In genomic region chr9:95327239-95327865, GRCh38 we compare ENCODE assay signal across 20 cellular contexts. TPM values are rescaled to one million over a fixed set of nuclear protein-coding genes. Genes with fewer than 3 reads are reported as not detected.
DNase-seq lines count a peak whose midpoint lies in the region; ATAC-seq, FAIRE-seq and TF ChIP-seq lines count a peak whose summit lies in the region.
"Had no signal": no experiment of that assay in that cellular context is flagged by ENCODE, and none has a peak within 500 bp of the region (broad histone marks: within the 10 kb centered on the region; RNA-seq: fewer than 3 reads in every experiment).

No MANE protein-coding gene starts in this region.

- TF ChIP-seq RAD21 in K562 (CRISPR knock-in tag; conservative IDR thresholded peaks at IDR 0.05 in 1 of 2, IDR thresholded peaks at IDR 0.05 in 1 of 2) = no peak

- intact Hi-C loops in K562 (cut with micrococcal nuclease) (no loop called here), kidney (cut with DNase I) (no loop called here)

- WGBS in K562 (ENCODE audit: insufficient coverage, low coverage, missing lambda C conversion rate) = 0% methylated on average over 1 of the region's 1 CpG

- no peak for TF ChIP-seq EP300 in K562 (IDR thresholded peaks at IDR 0.05; ENCODE audit: low read length)

- TF ChIP-seq CTCF in K562 (IDR thresholded peaks at IDR 0.05 in 2 of 3, conservative IDR thresholded peaks at IDR 0.05 in 1 of 3; ENCODE audit: insufficient read depth in 2 of 3, low read depth in 1 of 3, low read length in 3 of 3) (no peak), kidney (IDR thresholded peaks at IDR 0.05; ENCODE audit: borderline replicate concordance, extremely low read depth, insufficient read depth) (no peak)

- H3K4me1 ChIP-seq in K562 (replicated peaks in 1 of 2; ENCODE audit: control insufficient read depth in 2 of 2, insufficient read depth in 2 of 2, low read length in 2 of 2) = no peaks in the 10 kb centered on the region
- H3K4me1 ChIP-seq in kidney (ENCODE audit: control insufficient read depth in 1 of 2, insufficient read depth in 1 of 2, low read depth in 1 of 2, low read length in 2 of 2) = no peaks in the 10 kb centered on the region
- H3K4me1 ChIP-seq: SJCRH30 had no signal

- H3K4me3 ChIP-seq in K562 (no peak overlapping the region), kidney (ENCODE audit: low read length in 2 of 2) (no peak overlapping the region)
- H3K4me3 ChIP-seq: GM23338, SJCRH30 had no signal

- no peak overlapping the region for H3K4me2 ChIP-seq in K562 (ENCODE audit: insufficient read depth, low read length)
- H3K4me2 ChIP-seq: GM23338, KMS-11 had no signal

- ATAC-seq in K562 (no peak), HG02885 (IDR thresholded peaks at IDR 0.05; ENCODE audit: poor library complexity, unreplicated experiment) (no peak), GM21717 (IDR thresholded peaks at IDR 0.05; ENCODE audit: unreplicated experiment) (no peak)
- ATAC-seq: GM23338, Panc1, T-cell had no signal

- peak; percentile 43 for FAIRE-seq in H54 (lab: Jason Lieb, UNC)
- no peak for FAIRE-seq in K562 (lab: Jason Lieb, UNC)
- peak; percentile 94 for FAIRE-seq in kidney (lab: Jason Lieb, UNC)

- H2AFZ ChIP-seq in K562 (ENCODE audit: low read depth, low read length) = no peak overlapping the region
- H2AFZ ChIP-seq: GM23338 had no signal

- POLR2A ChIA-PET in K562 (lab: Yijun Ruan, JAX) = interaction anchor here (1.1 kb wide), 1 partner anchor 10 kb away, joined by 3 read pairs; no protein-coding TSS in a partner anchor

- H3K27ac ChIP-seq in K562 (ENCODE audit: extremely low read depth, low read depth, low read length) = no peak overlapping the region
- no peak overlapping the region for H3K27ac ChIP-seq in kidney (ENCODE audit: low read depth in 2 of 2, low read length in 2 of 2)
- H3K27ac ChIP-seq: KMS-11, SJCRH30 had no signal

- no peaks in the 10 kb centered on the region for H3K9me1 ChIP-seq in K562 (ENCODE audit: control insufficient read depth, insufficient read depth, low read length)

- H3K36me3 ChIP-seq in K562 (ENCODE audit: control insufficient read depth, insufficient read depth, low read length) (no peaks in the 10 kb centered on the region), kidney (ENCODE audit: control insufficient read depth in 1 of 2, insufficient read depth in 2 of 2, low read length in 2 of 2) (no peaks in the 10 kb centered on the region)
- H3K36me3 ChIP-seq: SJCRH30 had no signal

- TF ChIP-seq POLR2A in H54 (IDR thresholded peaks at IDR 0.05; ENCODE audit: low read depth, low read length) = no peak
- no peak for TF ChIP-seq POLR2A in K562 (conservative IDR thresholded peaks at IDR 0.05)

- no peaks in the 10 kb centered on the region for H3K79me2 ChIP-seq in K562 (ENCODE audit: control insufficient read depth, insufficient read depth, low read length)

- H3K9ac ChIP-seq in K562 (ENCODE audit: insufficient read depth in 1 of 2, low read depth in 2 of 2, low read length in 2 of 2) = no peak overlapping the region
- no peak overlapping the region for H3K9ac ChIP-seq in kidney (ENCODE audit: low read length in 2 of 2)
- H3K9ac ChIP-seq: KMS-11 had no signal

- peaks cover 0 to 8% of the 10 kb centered on the region in 2 experiments; a peak in 2 of 5 replicates for H3K27me3 ChIP-seq in K562 (ENCODE audit: control insufficient read depth in 2 of 2, insufficient read depth in 2 of 2, low read length in 2 of 2)
- H3K27me3 ChIP-seq: SJCRH30 had no signal

- in situ Hi-C loops in Caki2 (cut with HindIII; ENCODE audit: low pct_unique_long_range_greater_than_20kb, low sequenced_read_pairs) = no loop called here
- in situ Hi-C loops in K562 (cut with MboI) = no loop called here

- DNase-seq in Caki2 (ENCODE audit: low read depth) (peak; percentile 20), H54 (ENCODE audit: insufficient read length, low spot score) (no peak), K562 (ENCODE audit: extremely low read depth in 1 of 4, low spot score in 3 of 4) (no peak), kidney (no peak), NCI-H226 (no peak)
- DNase-seq: CD4-positive, CD25-positive, alpha-beta regulatory T cell; GF-D8; HCEC 1CT; MV-4-11; NCI-H1105 treated with DMSO at 0.1 percent for 48 hours; NCI-H187; NCI-H2107; NCI-H748 treated with DMSO at 0.1 percent for 48 hours; SJCRH30; T-cell had no signal

- no peaks in the 10 kb centered on the region for H4K20me1 ChIP-seq in K562 (replicated peaks; ENCODE audit: control insufficient read depth, insufficient read depth, low read length)

- CTCF ChIA-PET in K562 (lab: Yijun Ruan, JAX; ENCODE audit: low intra/inter-chr PET ratio) = no interaction called here

- no TSS peak for BruUV-seq in K562 (replicated peaks; lab: Mats Ljungman, UMichigan)

- H3K9me3 ChIP-seq in K562 (replicated peaks; ENCODE audit: control insufficient read depth, insufficient read depth, low read depth, low read length) (no peaks in the 10 kb centered on the region; the same call in 1 of the 2 replicates), kidney (ENCODE audit: control insufficient read depth in 1 of 2, low read length in 2 of 2) (no peaks in the 10 kb centered on the region)

TF ChIP-seq in K562, 482 proteins besides CTCF, POLR2A, EP300 and RAD21:
- peak; percentile 76 for TF ChIP-seq ZFP36 (IDR thresholded peaks at IDR 0.05; ENCODE audit: low read depth, low read length, partially characterized antibody)
- no peak for TF ChIP-seq BRD9 (IDR thresholded peaks at IDR 0.05; ENCODE audit: low read depth, partially characterized antibody)
TF ChIP-seq in K562: peak in this region for 1.

RNA-seq across cellular contexts. Expression of gene FANCC, which starts 9.8 kb away (rescaled TPM):
- total RNA-seq in Caki2 (2014; rRNA removed; shearing (Covaris generic); ENCODE audit: low replicate concordance) = 24.6 and 34.1 TPM in 2 replicates
- total RNA-seq in K562 (2011; cell fraction: chromatin; rRNA removed; ENCODE audit: low replicate concordance) = 51.4 and 103 TPM in 2 replicates
- total RNA-seq in K562 (2011; cell fraction: nucleolus; rRNA removed) = 20.2 and 31.6 TPM in 2 replicates
- total RNA-seq in K562 (2011; cell fraction: nucleoplasm; rRNA removed) = 37.0 and 50.2 TPM in 2 replicates
- 9.1 and 10.2 TPM in 2 replicates for total RNA-seq in K562 (2014; rRNA removed)
- total RNA-seq in K562 (2014; rRNA removed; fragmentation: Illumina TruSeq; extraction: Trizol) = 14.4 and 16.0 TPM in 2 replicates
- 11.8 and 14.2 TPM in 2 replicates for total RNA-seq in K562 (2015; rRNA removed; fragmentation: Illumina TruSeq; extraction: Trizol)
- total RNA-seq in K562 (2021) = 14.1 and 16.8 TPM in 2 replicates
- 14.1 and 18.4 TPM in 2 replicates for polyA plus RNA-seq in K562 (2011; rRNA removed)
- polyA plus RNA-seq in K562 (2011; cell fraction: cytosol; rRNA removed) = 10.5 and 10.6 TPM in 2 replicates
- polyA plus RNA-seq in K562 (2011; cell fraction: nucleus; rRNA removed) = 11.8 and 13.1 TPM in 2 replicates
- polyA plus RNA-seq in K562 (2012) = 9.6 and 15.5 TPM in 2 replicates
- 12.6 and 14.3 TPM in 2 replicates for polyA plus RNA-seq in K562 (2014; fragmentation: Illumina TruSeq; extraction: Trizol)
- 1 to 10 TPM; 4.6 to 5.7 TPM for polyA plus RNA-seq in K562 (2014; fragmentation: Nextera tagmentation; extraction: Ambion mirVana)
- 10.7 and 11.3 TPM in 2 replicates for polyA plus RNA-seq in K562 (2014; rRNA removed)
- polyA minus RNA-seq in K562 (2011; rRNA and poly(A)+ RNA removed) = 16.2 and 17.9 TPM in 2 replicates
- 8.0 and 8.4 TPM in 2 replicates for polyA minus RNA-seq in K562 (2011; cell fraction: cytosol; rRNA and poly(A)+ RNA removed)
- 26.7 and 50.5 TPM in 2 replicates for polyA minus RNA-seq in K562 (2011; cell fraction: nucleus; rRNA and poly(A)+ RNA removed)
- 10.8 TPM for total RNA-seq in kidney
- 7.5 TPM for polyA plus RNA-seq in kidney (ENCODE audit: insufficient read depth, low read depth, low replicate concordance)
